Comparison of ENCODE assay signal across 8 cellular contexts in the genomic region with DNA sequence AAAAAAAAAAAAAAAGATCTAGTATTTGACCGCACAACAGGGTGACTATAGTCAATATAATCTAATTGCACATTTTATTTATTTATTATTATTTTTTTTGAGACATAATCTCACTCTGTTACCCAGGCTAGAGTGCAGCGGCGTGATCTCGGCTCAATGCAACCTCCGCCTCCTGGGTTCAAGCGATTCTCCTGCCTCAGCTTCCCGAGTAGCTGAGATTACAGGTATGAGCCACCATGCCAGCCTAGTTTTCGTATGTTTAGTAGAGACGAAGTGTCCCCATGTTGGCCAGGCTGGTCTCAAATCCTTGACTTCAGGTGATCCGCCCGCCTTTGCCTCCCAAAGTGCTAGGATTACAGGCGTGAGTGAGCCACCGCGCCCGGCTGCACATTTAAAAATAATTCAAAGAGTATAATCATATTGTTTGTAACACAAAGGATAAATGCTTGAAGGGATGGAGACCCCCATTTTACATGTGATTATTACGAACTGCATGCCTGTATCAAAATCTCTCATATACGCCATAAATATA. TPM values are rescaled to one million over a fixed set of nuclear protein-coding genes. Genes with fewer than 3 reads are reported as not detected.
DNase-seq lines count a peak whose midpoint lies in the region; ATAC-seq, FAIRE-seq and TF ChIP-seq lines count a peak whose summit lies in the region.

No MANE protein-coding gene starts in this region.

- H3K27me3 ChIP-seq in ACC112 (ENCODE audit: insufficient read depth, low read length) (no peaks in the 10 kb centered on the region), HUES48 (ENCODE audit: control insufficient read depth, insufficient read depth, low read length) (no peaks in the 10 kb centered on the region), bronchial epithelial cell (ENCODE audit: control insufficient read depth, insufficient read depth, low read length) (no peaks in the 10 kb centered on the region), muscle layer of colon (ENCODE audit: control insufficient read depth in 1 of 2, insufficient read depth in 2 of 2, low read length in 2 of 2) (no peaks in the 10 kb centered on the region)

- DNase-seq in bronchial epithelial cell (ENCODE audit: low read depth) (no peak), mucosa of gallbladder (ENCODE audit: low spot score) (no peak), OCI-M1 (lab: John Stamatoyannopoulos, UW) (no peak), GDM1 (lab: John Stamatoyannopoulos, UW) (no peak)

- no peak for TF ChIP-seq CTCF in bronchial epithelial cell (IDR thresholded peaks at IDR 0.05; ENCODE audit: insufficient read depth, low read length, severe bottlenecking)

- H3K4me1 ChIP-seq in ACC112 (ENCODE audit: control insufficient read depth, insufficient read depth, low read length, unreplicated experiment) (no peaks in the 10 kb centered on the region), HUES48 (ENCODE audit: control insufficient read depth, insufficient read depth, low read length) (no peaks in the 10 kb centered on the region), muscle layer of colon (ENCODE audit: insufficient read depth, low read length) (peaks cover 10% of the 10 kb centered on the region)

- peak overlapping the region; percentile 67 for H3K9ac ChIP-seq in HUES48 (ENCODE audit: low read depth, low read length)
- no peak overlapping the region for H3K9ac ChIP-seq in muscle layer of colon (ENCODE audit: low read length)

- no peak overlapping the region for H3K27ac ChIP-seq in ACC112 (ENCODE audit: low read depth, low read length)
- peak overlapping the region; percentile 90 for H3K27ac ChIP-seq in HUES48 (ENCODE audit: low read depth, low read length)
- H3K27ac ChIP-seq in muscle layer of colon (ENCODE audit: low read depth, low read length), result peak overlapping the region; percentile 90

- no peak for FAIRE-seq in bronchial epithelial cell (lab: Jason Lieb, UNC)

- no peaks in the 10 kb centered on the region for H3K9me3 ChIP-seq in HUES48 (ENCODE audit: control insufficient read depth, insufficient read depth, low read length)
- no peaks in the 10 kb centered on the region for H3K9me3 ChIP-seq in muscle layer of colon (ENCODE audit: low read length)

- H3K4me3 ChIP-seq in ACC112 (ENCODE audit: low read depth, low read length) (peak overlapping the region; percentile 91), HUES48 (ENCODE audit: low read depth, low read length) (peak overlapping the region; percentile 89), bronchial epithelial cell (ENCODE audit: low read depth, low read length) (peak overlapping the region; percentile 98), muscle layer of colon (ENCODE audit: low read depth in 1 of 2, low read length in 2 of 2) (peak overlapping the region; percentile 95)

- H3K36me3 ChIP-seq in ACC112 (ENCODE audit: insufficient read depth, low read length) (0 out of 2 replicates have a peak, but pooled peaks cover 3% of the 10 kb centered on the region), HUES48 (ENCODE audit: control insufficient read depth, insufficient read depth, low read length) (peaks cover 34% of the 10 kb centered on the region), bronchial epithelial cell (ENCODE audit: control insufficient read depth, insufficient read depth, low read length) (peaks cover 5% of the 10 kb centered on the region), muscle layer of colon (ENCODE audit: insufficient read depth, low read length) (peaks cover 18% of the 10 kb centered on the region)

- H3K79me2 ChIP-seq in ACC112 (ENCODE audit: control insufficient read depth, insufficient read depth, low read length, unreplicated experiment), result peaks cover 3% of the 10 kb centered on the region

- peak overlapping the region; percentile 77 for H2AFZ ChIP-seq in ACC112 (ENCODE audit: low read length, unreplicated experiment)

- ATAC-seq in GM21528 (IDR thresholded peaks at IDR 0.05; ENCODE audit: low FRiP score, unreplicated experiment), result no peak

RNA-seq across cellular contexts. Expression of a gene that starts 0.8 kb away (rescaled TPM):
- 13.3 and 16.8 TPM in 2 replicates for total RNA-seq in bronchial epithelial cell
- total RNA-seq in mucosa of gallbladder, result 27.1 TPM

RNA-seq across cellular contexts. Expression of a gene that starts 1.1 kb away (rescaled TPM):
- total RNA-seq in bronchial epithelial cell, result under 0.01 and 0.26 TPM in 2 replicates
- total RNA-seq in mucosa of gallbladder, result 2.5 TPM

RNA-seq across cellular contexts. Expression of a gene that starts 33.7 kb away (rescaled TPM):
- total RNA-seq in bronchial epithelial cell, result 5.8 TPM in 2 replicates
- total RNA-seq in mucosa of gallbladder, result 23.4 TPM

RNA-seq across cellular contexts. Expression of a gene that starts 39.9 kb away (rescaled TPM):
- total RNA-seq in bronchial epithelial cell (21.1 and 34.8 TPM in 2 replicates), mucosa of gallbladder (67.0 TPM)

RNA-seq across cellular contexts. Expression of a gene that starts 54.9 kb away (rescaled TPM):
- total RNA-seq in bronchial epithelial cell (not detected in 2 replicates), mucosa of gallbladder (not detected)
